Comparison of ENCODE assay signal across 8 cellular contexts in genomic region chr9:124658165-124659017, GRCh38.
DNase-seq lines count a peak whose midpoint lies in the region; ATAC-seq and TF ChIP-seq lines count a peak whose summit lies in the region.

No MANE protein-coding gene starts in this region.

- peaks cover 0 to 31% (median 25%) of the 10 kb centered on the region in 5 donors for H3K4me1 ChIP-seq in subcutaneous abdominal adipose tissue (ENCODE audit: control insufficient read depth in 5 of 5, insufficient read depth in 5 of 5, low read length in 5 of 5)

- no peak for TF ChIP-seq CTCF in fibroblast of mammary gland (conservative IDR thresholded peaks at IDR 0.05; ENCODE audit: control insufficient read depth, insufficient read depth, low read depth, low read length)

- H3K9ac ChIP-seq in subcutaneous abdominal adipose tissue (ENCODE audit: low read length in 5 of 5): peak overlapping the region in 4 of 5 donors; percentile 31 to 74 (median 68)

- H3K36me3 ChIP-seq in subcutaneous abdominal adipose tissue (ENCODE audit: control insufficient read depth in 5 of 5, insufficient read depth in 5 of 5, low read length in 5 of 5): no peaks in the 10 kb centered on the region

- ATAC-seq in HG03460 (IDR thresholded peaks at IDR 0.05; ENCODE audit: unreplicated experiment): peak; percentile 86

- H3K4me3 ChIP-seq in fibroblast of mammary gland (ENCODE audit: control insufficient read depth, low read depth, low read length) (peak overlapping the region; percentile 73), subcutaneous abdominal adipose tissue (ENCODE audit: low read depth in 1 of 5, low read length in 5 of 5) (peak overlapping the region; percentile 62 to 92 (median 80))

- no peaks in the 10 kb centered on the region for H3K27me3 ChIP-seq in subcutaneous abdominal adipose tissue (ENCODE audit: control insufficient read depth in 5 of 5, insufficient read depth in 4 of 5, low read length in 5 of 5)

- no peaks in the 10 kb centered on the region for H3K9me3 ChIP-seq in subcutaneous abdominal adipose tissue (ENCODE audit: control insufficient read depth in 5 of 5, low read length in 5 of 5)

- DNase-seq in CD1c-positive myeloid dendritic cell (ENCODE audit: extremely low spot score) (peak; percentile 42), GM19238 (ENCODE audit: insufficient read length, low spot score) (peak; percentile 61), NCI-H524 (lab: John Stamatoyannopoulos, UW) (peak; percentile 97 to 99), activated T-cell treated with anti-CD3 and anti-CD28 coated beads for 4 hours (peak; percentile 4), fibroblast of mammary gland (ENCODE audit: low read depth) (peak; percentile 92), myocyte (ENCODE audit: low read depth) (peak; percentile 96)

- H3K27ac ChIP-seq in subcutaneous abdominal adipose tissue (ENCODE audit: low read depth, low read length): peak overlapping the region; percentile 65

Comparison
In these comparisons a context has a peak if more than half of its experiments do, and no peak if none do; other contexts are left out.
1. Peak in every context shown above with its lines: DNase-seq, ATAC-seq, H3K4me3 ChIP-seq and H3K27ac ChIP-seq.
2. DNase-seq: peak in every context shown above with its lines; median percentile 98 in NCI-H524; 96 in myocyte; 92 in fibroblast of mammary gland; 61 in GM19238; 42 in CD1c-positive myeloid dendritic cell; 4 in activated T-cell treated with anti-CD3 and anti-CD28 coated beads for 4 hours.